Comparison of ENCODE assay signal across 1 cellular context in genomic region chr10:110844617-110844881, GRCh38.
A peak's percentile ranks its signal among the peaks of the same experiment; 100 is the strongest.
TF ChIP-seq lines count a peak whose summit lies in the region.

No MANE protein-coding gene starts in this region.

TF ChIP-seq in HepG2, 621 proteins besides CTCF, POLR2A, EP300 and RAD21:
- TF ChIP-seq ZNF329 (CRISPR knock-in tag; IDR thresholded peaks at IDR 0.05; ENCODE audit: low read depth) (no peak), GFI1 (CRISPR knock-in tag; IDR thresholded peaks at IDR 0.05; ENCODE audit: borderline replicate concordance) (0 out of 2 replicates have a peak, but pooled peaks have one; percentile 8)
